17 cellular contexts compared by ENCODE assay signal in genomic region chr10:49760789-49761188, GRCh38. TPM values are rescaled to one million over a fixed set of nuclear protein-coding genes. Genes with fewer than 3 reads are reported as not detected.
DNase-seq lines count a peak whose midpoint lies in the region; ATAC-seq and TF ChIP-seq lines count a peak whose summit lies in the region.
"Had no signal": no experiment of that assay in that cellular context is flagged by ENCODE, and none has a peak within 500 bp of the region (broad histone marks: within the 10 kb centered on the region; RNA-seq: fewer than 3 reads in every experiment).

No MANE protein-coding gene starts in this region.

- CTCF ChIA-PET in Caco-2 (lab: Charles Lee) (no interaction called here), HEK293 (lab: Yijun Ruan, JAX) (no interaction called here)

- H3K4me3 Mint-ChIP-seq in Caco-2 (ENCODE audit: unreplicated experiment): peak overlapping the region; percentile 75
- H3K4me3 Mint-ChIP-seq in natural killer cell treated with Interleukin-12 subunit alpha and Interleukin-12 subunit beta and Interleukin-15 and Interleukin-18, amount 100 ng/mL, for 72 hours: peak overlapping the region; percentile 4
- peak overlapping the region in 1 of 2 donors; percentile 25 for H3K4me3 Mint-ChIP-seq in effector memory CD8-positive, alpha-beta T cell
- H3K4me3 Mint-ChIP-seq: activated CD8-positive, alpha-beta T cell treated with anti-CD3 and anti-CD28 coated beads, Interleukin-2, amount 10 ng/mL, durations not matched to agents 7 days and 5 days had no signal

- ATAC-seq in natural killer cell treated with Interleukin-12 subunit alpha and Interleukin-12 subunit beta and Interleukin-15 and Interleukin-18, amount 100 ng/mL, for 72 hours: no peak
- ATAC-seq in HG03460 (IDR thresholded peaks at IDR 0.05; ENCODE audit: unreplicated experiment): no peak
- no peak for ATAC-seq in effector memory CD8-positive, alpha-beta T cell (replicated peaks)
- ATAC-seq: activated CD8-positive, alpha-beta T cell treated with anti-CD3 and anti-CD28 coated beads, Interleukin-2, amount 10 ng/mL, durations not matched to agents 7 days and 5 days; gastrocnemius medialis had no signal

- H3K4me3 ChIP-seq in Caco-2 (ENCODE audit: low read depth, low read length) (no peak overlapping the region), HEK293 (ENCODE audit: low read depth, low read length) (no peak overlapping the region), epithelial cell of proximal tubule (ENCODE audit: low read depth, low read length) (peak overlapping the region; percentile 71)
- H3K4me3 ChIP-seq: SJSA1 had no signal

- H3K27ac ChIP-seq in HEK293 (ENCODE audit: extremely low read depth, low read depth, low read length): no peak overlapping the region
- H3K27ac ChIP-seq: cardiac muscle cell, gastrocnemius medialis, SJSA1 had no signal

- H3K36me3 ChIP-seq in Caco-2 (ENCODE audit: control insufficient read depth, insufficient read depth, low read length): no peaks in the 10 kb centered on the region
- peaks cover 0 to 6% of the 10 kb centered on the region in 2 experiments; a peak in 1 of 3 replicates for H3K36me3 ChIP-seq in HEK293 (ENCODE audit: control insufficient read depth in 2 of 2, insufficient read depth in 1 of 2, low read length in 2 of 2)
- H3K36me3 ChIP-seq: cardiac muscle cell, gastrocnemius medialis, SJSA1 had no signal

- H3K9me3 ChIP-seq in Caco-2 (no peaks in the 10 kb centered on the region), HEK293 (ENCODE audit: control insufficient read depth, insufficient read depth, low read depth, low read length) (no peaks in the 10 kb centered on the region)
- H3K9me3 ChIP-seq: gastrocnemius medialis, SJSA1 had no signal

- peaks cover 8% of the 10 kb centered on the region for H3K4me1 Mint-ChIP-seq in Caco-2 (ENCODE audit: low read depth, unreplicated experiment)
- H3K4me1 Mint-ChIP-seq in natural killer cell treated with Interleukin-12 subunit alpha and Interleukin-12 subunit beta and Interleukin-15 and Interleukin-18, amount 100 ng/mL, for 72 hours (ENCODE audit: low read depth in 2 of 2): peaks cover 0 to 9% of the 10 kb centered on the region in 2 donors
- peaks cover 6 to 8% of the 10 kb centered on the region in 2 donors for H3K4me1 Mint-ChIP-seq in effector memory CD8-positive, alpha-beta T cell (ENCODE audit: low read depth in 2 of 2)

- H3K27me3 ChIP-seq in Caco-2 (replicated peaks; ENCODE audit: control insufficient read depth, insufficient read depth, low read length): no peaks in the 10 kb centered on the region

- no peaks in the 10 kb centered on the region for H3K9me3 Mint-ChIP-seq in Caco-2 (ENCODE audit: unreplicated experiment)
- H3K9me3 Mint-ChIP-seq in natural killer cell treated with Interleukin-12 subunit alpha and Interleukin-12 subunit beta and Interleukin-15 and Interleukin-18, amount 100 ng/mL, for 72 hours: peaks cover 3% of the 10 kb centered on the region
- no peaks in the 10 kb centered on the region for H3K9me3 Mint-ChIP-seq in effector memory CD8-positive, alpha-beta T cell

- TF ChIP-seq CTCF in Caco-2 (IDR thresholded peaks at IDR 0.05; ENCODE audit: insufficient read depth in 1 of 2, low read depth in 1 of 2, low read length in 1 of 2, severe bottlenecking in 1 of 2, unreplicated experiment in 1 of 2): no peak
- no peak for TF ChIP-seq CTCF in HEK293 (tag by site-specific recombination; IDR thresholded peaks at IDR 0.05)
- no peak for TF ChIP-seq CTCF in epithelial cell of proximal tubule (conservative IDR thresholded peaks at IDR 0.05; ENCODE audit: low read depth, low read length)

- H3K36me3 Mint-ChIP-seq in Caco-2 (ENCODE audit: insufficient read depth, unreplicated experiment): peaks cover 18% of the 10 kb centered on the region
- no peaks in the 10 kb centered on the region for H3K36me3 Mint-ChIP-seq in natural killer cell treated with Interleukin-12 subunit alpha and Interleukin-12 subunit beta and Interleukin-15 and Interleukin-18, amount 100 ng/mL, for 72 hours
- no peaks in the 10 kb centered on the region for H3K36me3 Mint-ChIP-seq in effector memory CD8-positive, alpha-beta T cell (ENCODE audit: insufficient read depth)

- intact Hi-C loops in Caco-2 (cut with micrococcal nuclease; ENCODE audit: unreplicated experiment): no loop called here

- no peak overlapping the region for H3K27ac Mint-ChIP-seq in Caco-2 (ENCODE audit: unreplicated experiment)
- H3K27ac Mint-ChIP-seq in natural killer cell treated with Interleukin-12 subunit alpha and Interleukin-12 subunit beta and Interleukin-15 and Interleukin-18, amount 100 ng/mL, for 72 hours: no peak overlapping the region
- no peak overlapping the region for H3K27ac Mint-ChIP-seq in effector memory CD8-positive, alpha-beta T cell
- H3K27ac Mint-ChIP-seq: activated CD8-positive, alpha-beta T cell treated with anti-CD3 and anti-CD28 coated beads, Interleukin-2, amount 10 ng/mL, durations not matched to agents 7 days and 5 days had no signal

- H3K27me3 Mint-ChIP-seq in Caco-2 (ENCODE audit: insufficient read depth, unreplicated experiment): peaks cover 3% of the 10 kb centered on the region
- H3K27me3 Mint-ChIP-seq in natural killer cell treated with Interleukin-12 subunit alpha and Interleukin-12 subunit beta and Interleukin-15 and Interleukin-18, amount 100 ng/mL, for 72 hours: peaks cover 14 to 23% of the 10 kb centered on the region in 2 donors
- peaks cover 48 to 70% of the 10 kb centered on the region in 2 donors for H3K27me3 Mint-ChIP-seq in effector memory CD8-positive, alpha-beta T cell

- POLR2A ChIA-PET in Caco-2 (lab: Charles Lee) (no interaction called here), HEK293 (lab: Yijun Ruan, JAX) (no interaction called here)

- no peak for DNase-seq in Caco-2
- DNase-seq in epithelial cell of proximal tubule (ENCODE audit: low read depth): no peak
- no peak for DNase-seq in natural killer cell treated with Interleukin-12 subunit alpha and Interleukin-12 subunit beta and Interleukin-15 and Interleukin-18, amount 100 ng/mL, for 72 hours (ENCODE audit: low spot score)
- no peak for DNase-seq in COLO668 (lab: John Stamatoyannopoulos, UW; ENCODE audit: unreplicated experiment)
- DNase-seq in effector memory CD8-positive, alpha-beta T cell: no peak
- DNase-seq in NCI-H2196 treated with DMSO at 0.1 percent for 48 hours (lab: John Stamatoyannopoulos, UW; ENCODE audit: unreplicated experiment): no peak
- DNase-seq: activated CD8-positive, alpha-beta T cell treated with anti-CD3 and anti-CD28 coated beads, Interleukin-2, amount 10 ng/mL, durations not matched to agents 7 days and 5 days; activated gamma-delta T cell treated with Interleukin-2 at 50 U/mL for 16 hours; EL; gastrocnemius medialis; NCI-H1436 treated with DMSO at 0.1 percent for 48 hours; stimulated activated CD4-positive, alpha-beta T cell treated with anti-CD3 and anti-CD28 coated beads, Interleukin-12 subunit alpha, Interleukin-12 subunit beta, amount 100 ng/mL, for 4 hours had no signal

- H3K4me1 ChIP-seq in Caco-2 (0 out of 2 replicates have a peak, but pooled peaks cover 7% of the 10 kb centered on the region), HEK293 (ENCODE audit: control insufficient read depth, insufficient read depth, low read length) (no peaks in the 10 kb centered on the region)
- H3K4me1 ChIP-seq: gastrocnemius medialis had no signal

- no TSS peak for BruUV-seq in Caco-2 (replicated peaks; lab: Mats Ljungman, UMichigan)

TF ChIP-seq in HEK293, 187 proteins besides CTCF, POLR2A, EP300 and RAD21:
- TF ChIP-seq ZNF654 (tag by site-specific recombination; IDR thresholded peaks at IDR 0.05; ENCODE audit: low read depth) (no peak), ZNF341 (tag by site-specific recombination; IDR thresholded peaks at IDR 0.05; ENCODE audit: low read depth) (0 out of 2 replicates have a peak, but pooled peaks have one; percentile 14)

RNA-seq across cellular contexts. Expression of gene OGDHL, which starts 1.3 kb away (rescaled TPM):
- total RNA-seq in Caco-2 (2022) (21.4 and 23.9 TPM in 2 replicates), epithelial cell of proximal tubule (0.36 and 1.8 TPM in 2 replicates)
- not detected for total RNA-seq in natural killer cell treated with Interleukin-12 subunit alpha and Interleukin-12 subunit beta and Interleukin-15 and Interleukin-18, amount 100 ng/mL, for 72 hours
- total RNA-seq: posterior vena cava, SJSA1 had no signal
